1 cellular context compared by ENCODE assay signal in the genomic region with DNA sequence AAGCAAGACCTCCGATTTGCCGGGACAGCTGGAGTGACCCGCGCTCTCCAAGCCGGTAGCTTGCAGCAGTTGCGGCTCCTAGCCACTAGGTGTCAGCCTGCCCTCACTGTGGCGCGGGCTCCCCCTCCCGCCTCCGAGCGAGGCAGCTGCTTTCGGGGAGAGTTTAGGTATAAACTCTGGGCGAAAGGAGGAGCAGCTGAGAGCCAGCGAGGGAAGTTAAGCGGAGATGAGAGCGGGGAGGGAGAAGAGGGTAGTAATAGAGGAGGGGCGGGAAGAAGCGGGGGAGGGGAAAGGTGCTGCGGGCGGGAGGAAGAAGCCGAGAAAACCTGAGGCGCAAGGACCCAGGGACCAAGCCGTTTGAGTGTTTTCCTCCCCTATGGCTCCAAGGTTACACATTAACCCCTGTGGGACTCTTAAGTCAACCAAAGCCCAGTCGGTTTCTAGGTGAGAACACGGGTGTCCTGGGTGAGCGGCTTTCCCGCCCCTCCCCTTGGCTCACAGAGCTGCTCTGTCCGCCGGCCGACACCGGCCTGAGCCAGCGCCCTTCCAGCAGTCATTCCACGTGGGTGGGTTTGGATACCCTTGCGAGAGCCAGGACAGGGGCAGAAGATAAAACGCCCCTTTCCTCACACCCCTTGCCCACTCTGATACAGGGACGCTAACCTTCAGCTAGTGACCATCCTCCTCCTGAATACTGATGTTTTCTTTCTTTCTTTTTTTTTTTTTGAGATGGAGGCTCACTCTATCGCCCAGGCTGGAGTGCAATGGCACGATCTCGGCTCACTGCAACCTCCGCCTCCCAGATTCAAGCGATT.
TF ChIP-seq lines count a peak whose summit lies in the region.

No MANE protein-coding gene starts in this region.

TF ChIP-seq in GM12878, 131 proteins besides CTCF, POLR2A, EP300 and RAD21 (continued from another document and continues in another):
- 0 out of 2 replicates have a peak, but pooled peaks have one; percentile 5 for TF ChIP-seq IRF5 (IDR thresholded peaks at IDR 0.05; ENCODE audit: borderline replicate concordance)
- no peak for TF ChIP-seq DPF2 (IDR thresholded peaks at IDR 0.05)
- peak; percentile 33 for TF ChIP-seq NR2F1 (conservative IDR thresholded peaks at IDR 0.05)
- TF ChIP-seq RB1 (IDR thresholded peaks at IDR 0.05; ENCODE audit: borderline replicate concordance), result peak; percentile 58; the same call in 1 of the 2 replicates
- no peak for TF ChIP-seq NFYA (IDR thresholded peaks at IDR 0.05; ENCODE audit: borderline replicate concordance, low read depth, low read length)
- no peak for TF ChIP-seq BMI1 (IDR thresholded peaks at IDR 0.05; ENCODE audit: borderline replicate concordance)
- peak; percentile 90 to 93 for TF ChIP-seq IKZF2 (IDR thresholded peaks at IDR 0.05)
- TF ChIP-seq RFX5 (IDR thresholded peaks at IDR 0.05; ENCODE audit: low read depth, low read length), result 0 out of 2 replicates have a peak, but pooled peaks have one; percentile 9
- TF ChIP-seq IKZF1 (conservative IDR thresholded peaks at IDR 0.05), result peak; percentile 65
- no peak for TF ChIP-seq FOXK2 (IDR thresholded peaks at IDR 0.05)
- TF ChIP-seq, protein P1, sequence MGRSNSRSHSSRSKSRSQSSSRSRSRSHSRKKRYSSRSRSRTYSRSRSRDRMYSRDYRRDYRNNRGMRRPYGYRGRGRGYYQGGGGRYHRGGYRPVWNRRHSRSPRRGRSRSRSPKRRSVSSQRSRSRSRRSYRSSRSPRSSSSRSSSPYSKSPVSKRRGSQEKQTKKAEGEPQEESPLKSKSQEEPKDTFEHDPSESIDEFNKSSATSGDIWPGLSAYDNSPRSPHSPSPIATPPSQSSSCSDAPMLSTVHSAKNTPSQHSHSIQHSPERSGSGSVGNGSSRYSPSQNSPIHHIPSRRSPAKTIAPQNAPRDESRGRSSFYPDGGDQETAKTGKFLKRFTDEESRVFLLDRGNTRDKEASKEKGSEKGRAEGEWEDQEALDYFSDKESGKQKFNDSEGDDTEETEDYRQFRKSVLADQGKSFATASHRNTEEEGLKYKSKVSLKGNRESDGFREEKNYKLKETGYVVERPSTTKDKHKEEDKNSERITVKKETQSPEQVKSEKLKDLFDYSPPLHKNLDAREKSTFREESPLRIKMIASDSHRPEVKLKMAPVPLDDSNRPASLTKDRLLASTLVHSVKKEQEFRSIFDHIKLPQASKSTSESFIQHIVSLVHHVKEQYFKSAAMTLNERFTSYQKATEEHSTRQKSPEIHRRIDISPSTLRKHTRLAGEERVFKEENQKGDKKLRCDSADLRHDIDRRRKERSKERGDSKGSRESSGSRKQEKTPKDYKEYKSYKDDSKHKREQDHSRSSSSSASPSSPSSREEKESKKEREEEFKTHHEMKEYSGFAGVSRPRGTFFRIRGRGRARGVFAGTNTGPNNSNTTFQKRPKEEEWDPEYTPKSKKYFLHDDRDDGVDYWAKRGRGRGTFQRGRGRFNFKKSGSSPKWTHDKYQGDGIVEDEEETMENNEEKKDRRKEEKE (IDR thresholded peaks at IDR 0.05), result no peak
- 0 out of 2 replicates have a peak, but pooled peaks have one; percentile 22 for TF ChIP-seq WRNIP1 (IDR thresholded peaks at IDR 0.05; ENCODE audit: borderline replicate concordance, low read depth, low read length)
- TF ChIP-seq HDGF (IDR thresholded peaks at IDR 0.05), result peak; percentile 51
- TF ChIP-seq, protein P2, sequence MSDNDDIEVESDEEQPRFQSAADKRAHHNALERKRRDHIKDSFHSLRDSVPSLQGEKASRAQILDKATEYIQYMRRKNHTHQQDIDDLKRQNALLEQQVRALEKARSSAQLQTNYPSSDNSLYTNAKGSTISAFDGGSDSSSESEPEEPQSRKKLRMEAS (IDR thresholded peaks at IDR 0.05; ENCODE audit: low read depth, low read length), result peak; percentile 80; the same call in 1 of the 2 replicates
- TF ChIP-seq, protein P3, sequence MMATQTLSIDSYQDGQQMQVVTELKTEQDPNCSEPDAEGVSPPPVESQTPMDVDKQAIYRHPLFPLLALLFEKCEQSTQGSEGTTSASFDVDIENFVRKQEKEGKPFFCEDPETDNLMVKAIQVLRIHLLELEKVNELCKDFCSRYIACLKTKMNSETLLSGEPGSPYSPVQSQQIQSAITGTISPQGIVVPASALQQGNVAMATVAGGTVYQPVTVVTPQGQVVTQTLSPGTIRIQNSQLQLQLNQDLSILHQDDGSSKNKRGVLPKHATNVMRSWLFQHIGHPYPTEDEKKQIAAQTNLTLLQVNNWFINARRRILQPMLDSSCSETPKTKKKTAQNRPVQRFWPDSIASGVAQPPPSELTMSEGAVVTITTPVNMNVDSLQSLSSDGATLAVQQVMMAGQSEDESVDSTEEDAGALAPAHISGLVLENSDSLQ (IDR thresholded peaks at IDR 0.05), result no peak; the same call in none of the 2 replicates
- no peak for TF ChIP-seq ZNF24 (IDR thresholded peaks at IDR 0.05)
- TF ChIP-seq, protein P4, sequence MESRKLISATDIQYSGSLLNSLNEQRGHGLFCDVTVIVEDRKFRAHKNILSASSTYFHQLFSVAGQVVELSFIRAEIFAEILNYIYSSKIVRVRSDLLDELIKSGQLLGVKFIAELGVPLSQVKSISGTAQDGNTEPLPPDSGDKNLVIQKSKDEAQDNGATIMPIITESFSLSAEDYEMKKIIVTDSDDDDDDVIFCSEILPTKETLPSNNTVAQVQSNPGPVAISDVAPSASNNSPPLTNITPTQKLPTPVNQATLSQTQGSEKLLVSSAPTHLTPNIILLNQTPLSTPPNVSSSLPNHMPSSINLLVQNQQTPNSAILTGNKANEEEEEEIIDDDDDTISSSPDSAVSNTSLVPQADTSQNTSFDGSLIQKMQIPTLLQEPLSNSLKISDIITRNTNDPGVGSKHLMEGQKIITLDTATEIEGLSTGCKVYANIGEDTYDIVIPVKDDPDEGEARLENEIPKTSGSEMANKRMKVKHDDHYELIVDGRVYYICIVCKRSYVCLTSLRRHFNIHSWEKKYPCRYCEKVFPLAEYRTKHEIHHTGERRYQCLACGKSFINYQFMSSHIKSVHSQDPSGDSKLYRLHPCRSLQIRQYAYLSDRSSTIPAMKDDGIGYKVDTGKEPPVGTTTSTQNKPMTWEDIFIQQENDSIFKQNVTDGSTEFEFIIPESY (IDR thresholded peaks at IDR 0.05), result no peak
- peak; percentile 89 for TF ChIP-seq MXI1 (IDR thresholded peaks at IDR 0.05; ENCODE audit: low read depth, low read length)
- peak; percentile 65 to 82; a peak in 3 of 4 replicates for TF ChIP-seq BHLHE40 (IDR thresholded peaks at IDR 0.05; ENCODE audit: borderline replicate concordance in 1 of 2, low read depth in 2 of 2, low read length in 1 of 2)
- peak; percentile 58; the same call in 1 of the 2 replicates for TF ChIP-seq MEF2A (IDR thresholded peaks at IDR 0.05; ENCODE audit: insufficient read depth, low read depth, low read length)
- peak; percentile 83 for TF ChIP-seq MLLT1 (IDR thresholded peaks at IDR 0.05)
- TF ChIP-seq POLR2AphosphoS5 (IDR thresholded peaks at IDR 0.05; ENCODE audit: low read length), result peak; percentile 67
- no peak for TF ChIP-seq SUPT20H (IDR thresholded peaks at IDR 0.05; ENCODE audit: borderline replicate concordance, control insufficient read depth, low read depth, low read length)
- peak in 1 of 2 experiments; percentile 14; a peak in 1 of 4 replicates for TF ChIP-seq CEBPB (IDR thresholded peaks at IDR 0.05; ENCODE audit: borderline replicate concordance in 1 of 2, low read depth in 2 of 2, low read length in 2 of 2)
- no peak; the same call in 1 of the 2 replicates for TF ChIP-seq ESRRA (IDR thresholded peaks at IDR 0.05; ENCODE audit: low read length)
- no peak for TF ChIP-seq FOS (IDR thresholded peaks at IDR 0.05; ENCODE audit: borderline replicate concordance, extremely low read depth, insufficient read length)
- TF ChIP-seq BACH1 (IDR thresholded peaks at IDR 0.05; ENCODE audit: borderline replicate concordance), result peak; percentile 90
- no peak for TF ChIP-seq RAD51 (IDR thresholded peaks at IDR 0.05)
- TF ChIP-seq, protein P5, sequence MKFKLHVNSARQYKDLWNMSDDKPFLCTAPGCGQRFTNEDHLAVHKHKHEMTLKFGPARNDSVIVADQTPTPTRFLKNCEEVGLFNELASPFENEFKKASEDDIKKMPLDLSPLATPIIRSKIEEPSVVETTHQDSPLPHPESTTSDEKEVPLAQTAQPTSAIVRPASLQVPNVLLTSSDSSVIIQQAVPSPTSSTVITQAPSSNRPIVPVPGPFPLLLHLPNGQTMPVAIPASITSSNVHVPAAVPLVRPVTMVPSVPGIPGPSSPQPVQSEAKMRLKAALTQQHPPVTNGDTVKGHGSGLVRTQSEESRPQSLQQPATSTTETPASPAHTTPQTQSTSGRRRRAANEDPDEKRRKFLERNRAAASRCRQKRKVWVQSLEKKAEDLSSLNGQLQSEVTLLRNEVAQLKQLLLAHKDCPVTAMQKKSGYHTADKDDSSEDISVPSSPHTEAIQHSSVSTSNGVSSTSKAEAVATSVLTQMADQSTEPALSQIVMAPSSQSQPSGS (IDR thresholded peaks at IDR 0.05; ENCODE audit: low read length), result no peak
- TF ChIP-seq CBFB (IDR thresholded peaks at IDR 0.05; ENCODE audit: low read depth), result no peak
- TF ChIP-seq ZNF384 (IDR thresholded peaks at IDR 0.05; ENCODE audit: borderline replicate concordance, low read depth, low read length), result no peak
- peak; percentile 95 for TF ChIP-seq SMC3 (IDR thresholded peaks at IDR 0.05; ENCODE audit: borderline replicate concordance, low read length)
- TF ChIP-seq ASH2L (IDR thresholded peaks at IDR 0.05; ENCODE audit: borderline replicate concordance, low read depth), result no peak
- peak; percentile 84 for TF ChIP-seq MEF2B (IDR thresholded peaks at IDR 0.05; ENCODE audit: partially characterized antibody, poor library complexity, severe bottlenecking)
- peak; percentile 92 for TF ChIP-seq SMARCA5 (IDR thresholded peaks at IDR 0.05)
- TF ChIP-seq EED (IDR thresholded peaks at IDR 0.05; ENCODE audit: low read depth), result peak; percentile 69
- TF ChIP-seq PAX8 (IDR thresholded peaks at IDR 0.05), result no peak
- TF ChIP-seq RELA (IDR thresholded peaks at IDR 0.05; ENCODE audit: borderline replicate concordance, partially characterized antibody), result no peak
- TF ChIP-seq TBL1XR1 (IDR thresholded peaks at IDR 0.05; ENCODE audit: low read depth, low read length), result peak; percentile 84; the same call in 1 of the 2 replicates
- TF ChIP-seq, protein P6, sequence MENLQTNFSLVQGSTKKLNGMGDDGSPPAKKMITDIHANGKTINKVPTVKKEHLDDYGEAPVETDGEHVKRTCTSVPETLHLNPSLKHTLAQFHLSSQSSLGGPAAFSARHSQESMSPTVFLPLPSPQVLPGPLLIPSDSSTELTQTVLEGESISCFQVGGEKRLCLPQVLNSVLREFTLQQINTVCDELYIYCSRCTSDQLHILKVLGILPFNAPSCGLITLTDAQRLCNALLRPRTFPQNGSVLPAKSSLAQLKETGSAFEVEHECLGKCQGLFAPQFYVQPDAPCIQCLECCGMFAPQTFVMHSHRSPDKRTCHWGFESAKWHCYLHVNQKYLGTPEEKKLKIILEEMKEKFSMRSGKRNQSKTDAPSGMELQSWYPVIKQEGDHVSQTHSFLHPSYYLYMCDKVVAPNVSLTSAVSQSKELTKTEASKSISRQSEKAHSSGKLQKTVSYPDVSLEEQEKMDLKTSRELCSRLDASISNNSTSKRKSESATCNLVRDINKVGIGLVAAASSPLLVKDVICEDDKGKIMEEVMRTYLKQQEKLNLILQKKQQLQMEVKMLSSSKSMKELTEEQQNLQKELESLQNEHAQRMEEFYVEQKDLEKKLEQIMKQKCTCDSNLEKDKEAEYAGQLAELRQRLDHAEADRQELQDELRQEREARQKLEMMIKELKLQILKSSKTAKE (IDR thresholded peaks at IDR 0.05; ENCODE audit: low read depth, poor library complexity, severe bottlenecking), result peak; percentile 61
- peak; percentile 74 for TF ChIP-seq MTA2 (IDR thresholded peaks at IDR 0.05; ENCODE audit: low read depth)
- TF ChIP-seq TCF12 (IDR thresholded peaks at IDR 0.05; ENCODE audit: low read depth, low read length), result 0 out of 2 replicates have a peak, but pooled peaks have one; percentile 74
- TF ChIP-seq POLR2AphosphoS2 (IDR thresholded peaks at IDR 0.05; ENCODE audit: low read depth, low read length), result peak; percentile 68; the same call in 1 of the 2 replicates
- TF ChIP-seq ZNF207 (IDR thresholded peaks at IDR 0.05; ENCODE audit: borderline replicate concordance), result no peak
- 0 out of 2 replicates have a peak, but pooled peaks have one; percentile 57 for TF ChIP-seq STAT3 (IDR thresholded peaks at IDR 0.05; ENCODE audit: low read depth, low read length)
- TF ChIP-seq TARDBP (IDR thresholded peaks at IDR 0.05; ENCODE audit: borderline replicate concordance), result 0 out of 2 replicates have a peak, but pooled peaks have one; percentile 28
- TF ChIP-seq YY1 (IDR thresholded peaks at IDR 0.05; ENCODE audit: low read depth, low read length), result peak; percentile 68
- no peak for TF ChIP-seq CBX3 (IDR thresholded peaks at IDR 0.05; ENCODE audit: borderline replicate concordance, low read depth)
- peak; percentile 80 for TF ChIP-seq ATF7 (IDR thresholded peaks at IDR 0.05; ENCODE audit: low read depth)
- TF ChIP-seq CREB1 (IDR thresholded peaks at IDR 0.05; ENCODE audit: low read depth), result no peak
- TF ChIP-seq NFIC (IDR thresholded peaks at IDR 0.05; ENCODE audit: low read depth, low read length), result no peak
